8 cellular contexts compared by ENCODE assay signal in genomic region chr9:93098236-93098946, GRCh38. TPM values are rescaled to one million over a fixed set of nuclear protein-coding genes. Genes with fewer than 3 reads are reported as not detected.
DNase-seq lines count a peak whose midpoint lies in the region; ATAC-seq and TF ChIP-seq lines count a peak whose summit lies in the region.

No MANE protein-coding gene starts in this region.

- H3K4me1 Mint-ChIP-seq in central memory CD8-positive, alpha-beta T cell, result peaks cover 58% of the 10 kb centered on the region
- peaks cover 10% of the 10 kb centered on the region for H3K4me1 Mint-ChIP-seq in GM23338

- peaks cover 18% of the 10 kb centered on the region for H3K36me3 Mint-ChIP-seq in central memory CD8-positive, alpha-beta T cell (ENCODE audit: insufficient read depth)
- peaks cover 3% of the 10 kb centered on the region; the same call in 1 of the 3 replicates for H3K36me3 Mint-ChIP-seq in GM23338 (ENCODE audit: low read depth)

- H3K27ac ChIP-seq in left lung (peak overlapping the region; percentile 86 to 87), GM23338 (ENCODE audit: low read depth) (no peak overlapping the region)

- no peak overlapping the region for H3K4me2 ChIP-seq in GM23338

- H3K27ac Mint-ChIP-seq in central memory CD8-positive, alpha-beta T cell (ENCODE audit: low read depth), result peak overlapping the region; percentile 87
- H3K27ac Mint-ChIP-seq in GM23338, result no peak overlapping the region

- H3K9me3 Mint-ChIP-seq in central memory CD8-positive, alpha-beta T cell, result no peaks in the 10 kb centered on the region
- peaks cover 4% of the 10 kb centered on the region; the same call in 1 of the 3 replicates for H3K9me3 Mint-ChIP-seq in GM23338

- ATAC-seq in central memory CD8-positive, alpha-beta T cell (replicated peaks; ENCODE audit: extremely low read depth, poor library complexity, severe bottlenecking), result no peak
- ATAC-seq in left lung, result peak; percentile 40
- no peak for ATAC-seq in GM23338
- ATAC-seq in HG02588 (IDR thresholded peaks at IDR 0.05; ENCODE audit: unreplicated experiment), result no peak

- intact Hi-C loops in left lung (cut with DNase I), result no loop called here

- DNase-seq in A172 (ENCODE audit: low spot score) (peak; percentile 92), HS-27A (ENCODE audit: low read depth) (peak; percentile 84), left lung (peak; percentile 95 to 98), GM23338 (ENCODE audit: low spot score) (no peak)
- peak; percentile 31 to 49 for DNase-seq in activated CD4-positive, alpha-beta T cell treated with anti-CD3 and anti-CD28 coated beads for 24 hours (ENCODE audit: low read depth in 2 of 2)
- DNase-seq in central memory CD8-positive, alpha-beta T cell (ENCODE audit: low spot score in 2 of 2), result no peak
- DNase-seq in stimulated activated CD4-positive, alpha-beta T cell treated with anti-CD3 and anti-CD28 coated beads, Interleukin-4, amount 100 ng/mL, for 24 hours, result peak; percentile 72

- H3K79me2 ChIP-seq in GM23338 (replicated peaks; ENCODE audit: insufficient read depth), result peaks cover 19% of the 10 kb centered on the region

- H3K4me1 ChIP-seq in left lung (peaks cover 31 to 71% of the 10 kb centered on the region in 2 donors), GM23338 (ENCODE audit: insufficient read depth) (0 out of 2 replicates have a peak, but pooled peaks cover 3% of the 10 kb centered on the region)

- H3K36me3 ChIP-seq in left lung (no peaks in the 10 kb centered on the region), GM23338 (ENCODE audit: insufficient read depth) (no peaks in the 10 kb centered on the region; the same call in 1 of the 2 replicates)

- no peaks in the 10 kb centered on the region; the same call in 1 of the 2 replicates for H4K20me1 ChIP-seq in GM23338 (replicated peaks; ENCODE audit: insufficient read depth)

- H3F3A ChIP-seq in GM23338 (replicated peaks; ENCODE audit: low read depth), result 0 out of 2 replicates have a peak, but pooled peaks cover 8% of the 10 kb centered on the region

- H3K27me3 ChIP-seq in left lung (no peaks in the 10 kb centered on the region), GM23338 (ENCODE audit: insufficient read depth) (peaks cover 8% of the 10 kb centered on the region; the same call in 1 of the 2 replicates)

- peak overlapping the region in 1 of 2 donors; percentile 95 for H3K4me3 ChIP-seq in left lung
- no peak overlapping the region for H3K4me3 ChIP-seq in GM23338

- no peaks in the 10 kb centered on the region for H3K9me3 ChIP-seq in left lung

- H3K9me2 ChIP-seq in GM23338 (ENCODE audit: insufficient read depth), result no peaks in the 10 kb centered on the region

- peak in 1 of 2 donors; percentile 12 for TF ChIP-seq CTCF in left lung (IDR thresholded peaks at IDR 0.05)
- TF ChIP-seq CTCF in GM23338 (conservative IDR thresholded peaks at IDR 0.05; ENCODE audit: low read depth in 2 of 2), result no peak

- H3K4me3 Mint-ChIP-seq in central memory CD8-positive, alpha-beta T cell, result peak overlapping the region; percentile 88
- no peak overlapping the region for H3K4me3 Mint-ChIP-seq in GM23338

- no peaks in the 10 kb centered on the region for H3K27me3 Mint-ChIP-seq in central memory CD8-positive, alpha-beta T cell
- H3K27me3 Mint-ChIP-seq in GM23338 (ENCODE audit: insufficient read depth, low read depth, poor library complexity), result peaks cover 6% of the 10 kb centered on the region

- no peak overlapping the region for H2AFZ ChIP-seq in GM23338

TF ChIP-seq in GM23338, 12 proteins besides CTCF, POLR2A, EP300 and RAD21:
- TF ChIP-seq ZNF462 (CRISPR knock-in tag; IDR thresholded peaks at IDR 0.05) (no peak), EZH2phosphoT487 (IDR thresholded peaks at IDR 0.05; ENCODE audit: unreplicated experiment) (no peak), POLR2AphosphoS5 (IDR thresholded peaks at IDR 0.05; ENCODE audit: low read depth) (no peak), ETS1 (IDR thresholded peaks at IDR 0.05) (no peak), JUNB (IDR thresholded peaks at IDR 0.05; ENCODE audit: unreplicated experiment) (no peak), STAT1 (IDR thresholded peaks at IDR 0.05; ENCODE audit: unreplicated experiment) (no peak), NANOG (IDR thresholded peaks at IDR 0.05; ENCODE audit: borderline replicate concordance) (no peak), CREB1 (CRISPR knock-in tag; IDR thresholded peaks at IDR 0.05; ENCODE audit: low read depth) (no peak)

RNA-seq across cellular contexts. Expression of gene CARD19, which starts 2.4 kb away (rescaled TPM):
- 51.7 and 74.8 TPM in 2 replicates for total RNA-seq in A172 (2014; rRNA removed; shearing (Covaris generic))
- total RNA-seq in left lung, result 10 to 100 TPM; 27.7 to 43.0 TPM
- total RNA-seq in GM23338 (2014; rRNA removed; shearing (Covaris generic)), result 24.7 and 36.8 TPM in 2 replicates
- 48.3 and 48.9 TPM in 2 replicates for polyA plus RNA-seq in GM23338 (2016; fragmentation: Nextera tagmentation; extraction: Ambion mirVana)

RNA-seq across cellular contexts. Expression of gene NINJ1, which starts 35.7 kb away (rescaled TPM):
- 64.2 and 68.2 TPM in 2 replicates for total RNA-seq in A172 (2014; rRNA removed; shearing (Covaris generic))
- 10 to 100 TPM; 77.9 to 83.5 TPM for total RNA-seq in left lung
- total RNA-seq in GM23338 (2014; rRNA removed; shearing (Covaris generic)), result 31.2 and 39.7 TPM in 2 replicates
- 33.3 and 36.3 TPM in 2 replicates for polyA plus RNA-seq in GM23338 (2016; fragmentation: Nextera tagmentation; extraction: Ambion mirVana)

RNA-seq across cellular contexts. Expression of gene SUSD3, which starts 39.9 kb away (rescaled TPM):
- total RNA-seq in A172 (2014; rRNA removed; shearing (Covaris generic)), result not detected in 2 replicates
- total RNA-seq in left lung, result 1 to 10 TPM; 2.6 to 4.8 TPM
- 13.5 and 20.1 TPM in 2 replicates for total RNA-seq in GM23338 (2014; rRNA removed; shearing (Covaris generic))
- 6.9 and 8.3 TPM in 2 replicates for polyA plus RNA-seq in GM23338 (2016; fragmentation: Nextera tagmentation; extraction: Ambion mirVana)

Comparison
In these comparisons a context has a peak if more than half of its experiments do, and no peak if none do; other contexts are left out.
1. DNase-seq: peak in A172 (single experiment), HS-27A (single experiment), activated CD4-positive, alpha-beta T cell treated with anti-CD3 and anti-CD28 coated beads for 24 hours (2 of 2), left lung (2 of 2) and stimulated activated CD4-positive, alpha-beta T cell treated with anti-CD3 and anti-CD28 coated beads, Interleukin-4, amount 100 ng/mL, for 24 hours (single experiment); none in central memory CD8-positive, alpha-beta T cell (0 of 2) and GM23338 (single experiment).